9 cellular contexts compared by ENCODE assay signal in the genomic region with DNA sequence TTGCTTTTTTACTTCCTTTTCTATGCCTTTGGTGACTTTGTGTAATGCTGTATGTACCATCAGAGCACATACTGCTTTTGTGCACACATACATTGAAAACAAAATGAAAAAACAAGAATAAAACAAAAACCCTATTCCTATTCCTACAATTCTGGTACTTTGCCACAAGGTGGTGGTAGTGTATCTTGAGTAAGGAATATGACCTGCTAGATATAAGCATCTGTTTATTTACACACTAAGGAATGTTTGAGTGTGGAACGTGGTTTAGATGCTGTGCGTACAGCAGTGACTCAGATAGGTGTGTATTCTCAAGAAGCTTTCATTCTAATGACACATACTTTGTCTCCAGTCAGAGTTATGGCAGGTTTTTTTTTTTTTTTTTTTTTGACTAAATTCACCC.
DNase-seq lines count a peak whose midpoint lies in the region; ATAC-seq, FAIRE-seq and TF ChIP-seq lines count a peak whose summit lies in the region.
"Had no signal": no experiment of that assay in that cellular context is flagged by ENCODE, and none has a peak within 500 bp of the region (broad histone marks: within the 10 kb centered on the region; RNA-seq: fewer than 3 reads in every experiment).

No MANE protein-coding gene starts in this region.

- no peak overlapping the region for H3K27ac ChIP-seq in CD4-positive, alpha-beta T cell (ENCODE audit: low read depth, low read length)

- TF ChIP-seq CTCF in CD4-positive, alpha-beta T cell (IDR thresholded peaks at IDR 0.05), result peak; percentile 50

- CTCF ChIA-PET in CD4-positive, alpha-beta T cell (lab: Charles Lee), result interaction anchor here (1.0 to 2.0 kb wide), 2 partner anchors 63 to 65 kb away, joined by 4 to 13 read pairs; no protein-coding TSS in a partner anchor
- CTCF ChIA-PET in T-cell (lab: Charles Lee), result interaction anchor here (0.6 to 2.1 kb wide), 13 partner anchors 8 to 1821 kb away, joined by 3 to 18 read pairs (median 3); no protein-coding TSS in a partner anchor

- no peak for DNase-seq in CD4-positive, alpha-beta T cell
- no peak for DNase-seq in GM19239 (ENCODE audit: insufficient read length, low spot score)
- DNase-seq in T-cell, result no peak
- DNase-seq in kidney tubule cell (ENCODE audit: low spot score), result peak; percentile 79
- DNase-seq in HPDE6-E6E7 (ENCODE audit: extremely low spot score), result no peak
- DNase-seq in dedifferentiated amniotic fluid mesenchymal stem cell (ENCODE audit: extremely low spot score), result no peak
- DNase-seq in glomerular visceral epithelial cell (ENCODE audit: extremely low spot score), result no peak
- DNase-seq: activated CD8-positive, alpha-beta memory T cell treated with anti-CD3 and anti-CD28 coated beads, Interleukin-2, amount 50 U/mL, for 48 hours had no signal

- H3K9me3 Mint-ChIP-seq in CD4-positive, alpha-beta T cell, result peaks cover 1% of the 10 kb centered on the region
- peaks cover 0 to 9% (median 3%) of the 10 kb centered on the region in 3 donors for H3K9me3 Mint-ChIP-seq in T-cell

- no peaks in the 10 kb centered on the region for H3K27me3 ChIP-seq in CD4-positive, alpha-beta T cell (ENCODE audit: control insufficient read depth, insufficient read depth, low read length)

- peak; percentile 70 for FAIRE-seq in GM19239 (lab: Jason Lieb, UNC)

- H3K27ac Mint-ChIP-seq in CD4-positive, alpha-beta T cell, result no peak overlapping the region
- H3K27ac Mint-ChIP-seq in T-cell, result no peak overlapping the region

- no peaks in the 10 kb centered on the region for H3K4me1 Mint-ChIP-seq in CD4-positive, alpha-beta T cell (ENCODE audit: low read depth)
- H3K4me1 Mint-ChIP-seq in T-cell, result peaks cover 2 to 8% (median 5%) of the 10 kb centered on the region in 3 donors

- H3K36me3 Mint-ChIP-seq in CD4-positive, alpha-beta T cell (ENCODE audit: low read depth), result no peaks in the 10 kb centered on the region
- peaks cover 2% of the 10 kb centered on the region for H3K36me3 Mint-ChIP-seq in T-cell

- intact Hi-C loops in CD4-positive, alpha-beta T cell (cut with DNase I, micrococcal nuclease), result loop anchor here (1.0 to 10.0 kb wide), 4 partner anchors 65 to 1819 kb away; partner anchors contain the start of gene MAF (in 1 of the 2)

- no peaks in the 10 kb centered on the region for H3K27me3 Mint-ChIP-seq in CD4-positive, alpha-beta T cell
- no peaks in the 10 kb centered on the region for H3K27me3 Mint-ChIP-seq in T-cell

- POLR2A ChIA-PET in CD4-positive, alpha-beta T cell (lab: Charles Lee), result no interaction called here
- POLR2A ChIA-PET in T-cell (lab: Charles Lee), result no interaction called here

- H3K9me3 ChIP-seq in CD4-positive, alpha-beta T cell (ENCODE audit: control insufficient read depth, low read length), result peaks cover 9% of the 10 kb centered on the region

- H3K4me3 Mint-ChIP-seq in CD4-positive, alpha-beta T cell, result no peak overlapping the region
- H3K4me3 Mint-ChIP-seq in T-cell, result no peak overlapping the region

- peak; percentile 58 for ATAC-seq in CD4-positive, alpha-beta T cell (ENCODE audit: poor library complexity)
- ATAC-seq in T-cell (replicated peaks in 1 of 4) (peak in 3 of 4 experiments; percentile 35 to 69 (median 54)), HG03521 (IDR thresholded peaks at IDR 0.05; ENCODE audit: unreplicated experiment) (no peak)
